ENCODE assay signal across 1 cellular context in the genomic region with DNA sequence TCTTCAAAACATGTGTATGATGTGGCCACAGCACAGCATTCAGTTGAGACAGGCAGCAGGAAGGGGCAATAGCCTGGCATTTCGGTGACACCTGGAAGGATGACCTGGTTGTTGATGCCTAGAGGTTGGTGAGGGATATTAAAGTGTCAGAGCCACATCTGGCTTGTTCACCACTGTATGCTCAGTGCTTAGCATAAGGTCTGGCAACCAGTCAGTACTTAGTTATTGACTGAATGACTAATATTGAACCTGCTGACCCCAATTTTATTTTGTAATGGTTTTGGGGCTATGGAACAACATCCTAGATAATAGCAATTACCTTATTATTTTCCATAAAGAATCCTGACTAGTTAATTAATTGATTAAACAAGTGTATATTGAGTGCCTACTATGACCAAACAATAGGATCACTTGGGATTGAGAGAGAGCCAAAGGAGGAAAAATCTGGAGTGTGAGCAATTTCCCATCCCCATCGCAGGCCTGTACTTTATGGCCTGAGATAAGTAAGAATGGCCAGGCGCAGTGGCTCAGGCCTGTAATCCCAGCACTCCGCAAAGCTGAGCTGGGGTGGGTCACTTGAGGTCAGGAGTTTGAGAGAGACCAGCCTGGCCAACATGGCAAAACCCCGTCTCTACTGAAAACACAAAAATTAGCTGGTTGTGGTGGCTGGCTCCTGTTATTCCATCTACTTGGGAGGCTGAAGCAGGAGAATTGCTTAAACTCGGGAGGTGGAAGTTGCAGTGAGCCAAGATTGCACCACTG.
TF ChIP-seq lines count a peak whose summit lies in the region.

No MANE protein-coding gene starts in this region.

TF ChIP-seq in HepG2, 621 proteins besides CTCF, POLR2A, EP300 and RAD21 (continued from another document):
- TF ChIP-seq, protein P1, sequence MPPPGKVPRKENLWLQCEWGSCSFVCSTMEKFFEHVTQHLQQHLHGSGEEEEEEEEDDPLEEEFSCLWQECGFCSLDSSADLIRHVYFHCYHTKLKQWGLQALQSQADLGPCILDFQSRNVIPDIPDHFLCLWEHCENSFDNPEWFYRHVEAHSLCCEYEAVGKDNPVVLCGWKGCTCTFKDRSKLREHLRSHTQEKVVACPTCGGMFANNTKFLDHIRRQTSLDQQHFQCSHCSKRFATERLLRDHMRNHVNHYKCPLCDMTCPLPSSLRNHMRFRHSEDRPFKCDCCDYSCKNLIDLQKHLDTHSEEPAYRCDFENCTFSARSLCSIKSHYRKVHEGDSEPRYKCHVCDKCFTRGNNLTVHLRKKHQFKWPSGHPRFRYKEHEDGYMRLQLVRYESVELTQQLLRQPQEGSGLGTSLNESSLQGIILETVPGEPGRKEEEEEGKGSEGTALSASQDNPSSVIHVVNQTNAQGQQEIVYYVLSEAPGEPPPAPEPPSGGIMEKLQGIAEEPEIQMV (CRISPR knock-in tag; IDR thresholded peaks at IDR 0.05; ENCODE audit: low read depth), result no peak
- TF ChIP-seq, protein P2, sequence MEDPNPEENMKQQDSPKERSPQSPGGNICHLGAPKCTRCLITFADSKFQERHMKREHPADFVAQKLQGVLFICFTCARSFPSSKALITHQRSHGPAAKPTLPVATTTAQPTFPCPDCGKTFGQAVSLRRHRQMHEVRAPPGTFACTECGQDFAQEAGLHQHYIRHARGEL (CRISPR knock-in tag; IDR thresholded peaks at IDR 0.05), result no peak
- TF ChIP-seq FOXA3 (CRISPR knock-in tag; IDR thresholded peaks at IDR 0.05) (no peak), FOXJ3 (CRISPR knock-in tag; IDR thresholded peaks at IDR 0.05; ENCODE audit: borderline replicate concordance) (no peak), ZBTB7B (CRISPR knock-in tag; IDR thresholded peaks at IDR 0.05) (no peak), ZNF205 (CRISPR knock-in tag; IDR thresholded peaks at IDR 0.05) (no peak), IKZF4 (CRISPR knock-in tag; IDR thresholded peaks at IDR 0.05; ENCODE audit: borderline replicate concordance, low read depth, not compliant biosample characterization) (no peak), MEIS2 (CRISPR knock-in tag; IDR thresholded peaks at IDR 0.05) (no peak), CAMTA2 (CRISPR knock-in tag; IDR thresholded peaks at IDR 0.05; ENCODE audit: borderline replicate concordance) (no peak), ZNF614 (CRISPR knock-in tag; IDR thresholded peaks at IDR 0.05; ENCODE audit: borderline replicate concordance) (no peak)
- TF ChIP-seq, protein P3, sequence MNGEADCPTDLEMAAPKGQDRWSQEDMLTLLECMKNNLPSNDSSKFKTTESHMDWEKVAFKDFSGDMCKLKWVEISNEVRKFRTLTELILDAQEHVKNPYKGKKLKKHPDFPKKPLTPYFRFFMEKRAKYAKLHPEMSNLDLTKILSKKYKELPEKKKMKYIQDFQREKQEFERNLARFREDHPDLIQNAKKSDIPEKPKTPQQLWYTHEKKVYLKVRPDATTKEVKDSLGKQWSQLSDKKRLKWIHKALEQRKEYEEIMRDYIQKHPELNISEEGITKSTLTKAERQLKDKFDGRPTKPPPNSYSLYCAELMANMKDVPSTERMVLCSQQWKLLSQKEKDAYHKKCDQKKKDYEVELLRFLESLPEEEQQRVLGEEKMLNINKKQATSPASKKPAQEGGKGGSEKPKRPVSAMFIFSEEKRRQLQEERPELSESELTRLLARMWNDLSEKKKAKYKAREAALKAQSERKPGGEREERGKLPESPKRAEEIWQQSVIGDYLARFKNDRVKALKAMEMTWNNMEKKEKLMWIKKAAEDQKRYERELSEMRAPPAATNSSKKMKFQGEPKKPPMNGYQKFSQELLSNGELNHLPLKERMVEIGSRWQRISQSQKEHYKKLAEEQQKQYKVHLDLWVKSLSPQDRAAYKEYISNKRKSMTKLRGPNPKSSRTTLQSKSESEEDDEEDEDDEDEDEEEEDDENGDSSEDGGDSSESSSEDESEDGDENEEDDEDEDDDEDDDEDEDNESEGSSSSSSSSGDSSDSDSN (CRISPR knock-in tag; IDR thresholded peaks at IDR 0.05), result no peak
- TF ChIP-seq, protein P4, sequence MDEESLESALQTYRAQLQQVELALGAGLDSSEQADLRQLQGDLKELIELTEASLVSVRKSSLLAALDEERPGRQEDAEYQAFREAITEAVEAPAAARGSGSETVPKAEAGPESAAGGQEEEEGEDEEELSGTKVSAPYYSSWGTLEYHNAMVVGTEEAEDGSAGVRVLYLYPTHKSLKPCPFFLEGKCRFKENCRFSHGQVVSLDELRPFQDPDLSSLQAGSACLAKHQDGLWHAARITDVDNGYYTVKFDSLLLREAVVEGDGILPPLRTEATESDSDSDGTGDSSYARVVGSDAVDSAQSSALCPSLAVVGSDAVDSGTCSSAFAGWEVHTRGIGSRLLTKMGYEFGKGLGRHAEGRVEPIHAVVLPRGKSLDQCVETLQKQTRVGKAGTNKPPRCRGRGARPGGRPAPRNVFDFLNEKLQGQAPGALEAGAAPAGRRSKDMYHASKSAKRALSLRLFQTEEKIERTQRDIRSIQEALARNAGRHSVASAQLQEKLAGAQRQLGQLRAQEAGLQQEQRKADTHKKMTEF (CRISPR knock-in tag; IDR thresholded peaks at IDR 0.05), result no peak
